1 cellular context compared by ENCODE assay signal in the genomic region with DNA sequence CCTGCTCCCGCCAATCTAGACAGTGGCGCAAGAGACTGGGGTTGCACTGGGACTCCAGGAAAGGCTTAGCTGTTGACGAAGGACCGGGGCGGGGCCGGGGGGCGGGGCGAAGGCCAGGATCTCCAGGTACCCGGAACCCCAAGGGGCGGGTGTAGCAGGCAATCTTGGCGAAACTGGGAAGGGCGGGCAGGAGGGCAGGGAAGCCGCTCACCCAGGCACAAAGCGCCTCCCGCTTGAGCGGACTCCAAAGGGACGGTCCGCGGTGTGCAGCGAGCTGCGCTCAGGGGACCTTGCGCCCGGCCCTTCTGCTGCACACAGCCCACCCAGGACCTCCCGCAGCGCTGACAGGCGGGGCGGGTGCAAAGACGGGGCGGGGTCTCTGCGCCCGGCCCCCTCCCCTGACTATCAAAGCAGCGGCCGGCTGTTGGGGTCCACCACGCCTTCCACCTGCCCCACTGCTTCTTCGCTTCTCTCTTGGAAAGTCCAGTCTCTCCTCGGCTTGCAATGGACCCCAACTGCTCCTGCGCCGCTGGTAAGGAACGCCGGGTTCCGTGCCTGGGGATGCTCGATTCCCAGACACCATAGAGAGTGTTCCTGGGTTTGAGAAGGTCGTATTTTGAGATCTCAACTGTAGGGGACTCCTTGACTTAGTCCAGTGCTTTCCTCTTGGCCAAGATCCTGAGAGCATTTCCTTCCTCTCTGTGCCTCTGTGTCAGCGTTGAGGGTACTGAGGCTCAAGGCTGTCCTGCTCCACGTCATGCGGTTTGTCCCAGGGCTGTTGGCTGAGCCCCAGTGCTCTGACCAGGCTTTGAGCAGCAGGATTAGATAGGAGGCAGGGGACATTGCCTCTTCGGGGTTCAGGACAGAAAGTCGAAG.
TF ChIP-seq lines count a peak whose summit lies in the region.

A gene (plus strand): TSS at position 405 of the 876 bp plus-strand sequence. CDS start 100 bp downstream, at position 505.

TF ChIP-seq in IMR-90, 13 proteins besides CTCF, POLR2A, EP300 and RAD21 (continued from another document):
- TF ChIP-seq NFE2L2 (IDR thresholded peaks at IDR 0.05; ENCODE audit: low read depth, low read length) (no peak), RCOR1 (IDR thresholded peaks at IDR 0.05; ENCODE audit: insufficient replicate concordance, low read length) (no peak), CHD1 (IDR thresholded peaks at IDR 0.05; ENCODE audit: low read depth, low read length) (no peak), RFX5 (IDR thresholded peaks at IDR 0.05; ENCODE audit: low read depth, low read length) (no peak), CEBPB (IDR thresholded peaks at IDR 0.05; ENCODE audit: low read depth, low read length) (no peak), MAZ (IDR thresholded peaks at IDR 0.05; ENCODE audit: borderline replicate concordance, low read depth, low read length) (no peak)
- TF ChIP-seq, protein P1, sequence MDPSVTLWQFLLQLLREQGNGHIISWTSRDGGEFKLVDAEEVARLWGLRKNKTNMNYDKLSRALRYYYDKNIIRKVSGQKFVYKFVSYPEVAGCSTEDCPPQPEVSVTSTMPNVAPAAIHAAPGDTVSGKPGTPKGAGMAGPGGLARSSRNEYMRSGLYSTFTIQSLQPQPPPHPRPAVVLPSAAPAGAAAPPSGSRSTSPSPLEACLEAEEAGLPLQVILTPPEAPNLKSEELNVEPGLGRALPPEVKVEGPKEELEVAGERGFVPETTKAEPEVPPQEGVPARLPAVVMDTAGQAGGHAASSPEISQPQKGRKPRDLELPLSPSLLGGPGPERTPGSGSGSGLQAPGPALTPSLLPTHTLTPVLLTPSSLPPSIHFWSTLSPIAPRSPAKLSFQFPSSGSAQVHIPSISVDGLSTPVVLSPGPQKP (IDR thresholded peaks at IDR 0.05; ENCODE audit: borderline replicate concordance, low read depth, low read length) = no peak
